ENCODE assay signal across 28 cellular contexts in the genomic region with DNA sequence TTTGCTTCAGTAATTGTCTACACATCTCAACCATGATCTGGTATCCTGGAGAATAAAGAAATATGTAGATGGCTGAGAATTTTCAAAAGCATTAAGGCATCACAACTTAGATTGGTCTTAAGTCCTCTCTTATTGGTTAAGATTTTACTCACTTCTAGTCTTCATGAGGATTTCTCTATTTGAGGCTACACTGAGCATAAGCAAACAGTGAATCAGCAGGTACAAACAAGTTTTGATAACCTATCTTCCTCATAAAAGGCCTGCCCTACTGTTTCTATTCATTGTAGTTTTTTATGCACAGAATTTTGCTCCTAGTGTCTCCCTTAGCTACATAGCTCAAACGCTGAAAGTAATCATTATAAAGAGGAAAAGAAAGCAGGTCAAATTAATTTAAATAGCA.
"Had no signal": no experiment of that assay in that cellular context is flagged by ENCODE, and none has a peak within 500 bp of the region (broad histone marks: within the 10 kb centered on the region; RNA-seq: fewer than 3 reads in every experiment).

No MANE protein-coding gene starts in this region.

- H3K27me3 Mint-ChIP-seq: activated naive CD4-positive, alpha-beta T cell treated with anti-CD3 and anti-CD28 coated beads, Interleukin-2, amount 50 U/mL, for 24 hours; stimulated activated naive CD8-positive, alpha-beta T cell treated with anti-CD3 and anti-CD28 coated beads, Interleukin-15, Interleukin-2, amounts not matched to agents 100 ng/mL and 50 ng/mL, for 24 hours had no signal

- H3K4me3 Mint-ChIP-seq: activated CD4-positive, alpha-beta T cell treated with anti-CD3 and anti-CD28 coated beads for 36 hours; activated CD8-positive, alpha-beta memory T cell treated with anti-CD3 and anti-CD28 coated beads, Interleukin-2, amount 10 ng/mL, durations not matched to agents 7 days and 5 days; activated CD8-positive, alpha-beta T cell treated with anti-CD3 and anti-CD28 coated beads, Interleukin-2, amount 10 ng/mL, durations not matched to agents 7 days and 5 days; activated naive CD4-positive, alpha-beta T cell treated with anti-CD3 and anti-CD28 coated beads, Interleukin-2, amount 50 U/mL, for 24 hours; activated naive CD8-positive, alpha-beta T cell treated with anti-CD3 and anti-CD28 coated beads, Interleukin-2, amount 50 U/mL, for 24 hours; nephron progenitor cell; stimulated activated naive CD8-positive, alpha-beta T cell treated with anti-CD3 and anti-CD28 coated beads, Interleukin-15, Interleukin-2, amounts not matched to agents 100 ng/mL and 50 ng/mL, for 24 hours had no signal

- H3K4me1 Mint-ChIP-seq: activated CD4-positive, alpha-beta T cell treated with anti-CD3 and anti-CD28 coated beads for 36 hours; activated CD8-positive, alpha-beta memory T cell treated with anti-CD3 and anti-CD28 coated beads, Interleukin-2, amount 10 ng/mL, durations not matched to agents 7 days and 5 days; activated naive CD4-positive, alpha-beta T cell treated with anti-CD3 and anti-CD28 coated beads, Interleukin-2, amount 50 U/mL, for 24 hours; activated naive CD8-positive, alpha-beta T cell treated with anti-CD3 and anti-CD28 coated beads, Interleukin-2, amount 50 U/mL, for 24 hours; nephron progenitor cell had no signal

- H3K4me1 ChIP-seq: gastrocnemius medialis, left ventricle myocardium inferior, prostate gland had no signal

- H3K9me3 Mint-ChIP-seq: activated naive CD4-positive, alpha-beta T cell treated with anti-CD3 and anti-CD28 coated beads, Interleukin-2, amount 50 U/mL, for 24 hours; activated naive CD8-positive, alpha-beta T cell treated with anti-CD3 and anti-CD28 coated beads, Interleukin-2, amount 50 U/mL, for 24 hours; activated T-helper 2 cell treated with anti-CD3 and anti-CD28 coated beads, Interferon-gamma antibody, Interleukin-2, Interleukin-4, amounts not matched to agents 10 μg/mL and 5 μg/mL and 100 μg/mL, durations not matched to agents 14 hours and 24 hours and 36 hours; nephron progenitor cell; stimulated activated naive CD8-positive, alpha-beta T cell treated with anti-CD3 and anti-CD28 coated beads, Interleukin-15, Interleukin-2, amounts not matched to agents 100 ng/mL and 50 ng/mL, for 24 hours had no signal

- H3K36me3 ChIP-seq: gastrocnemius medialis, left ventricle myocardium inferior, ovary, prostate gland, thoracic aorta had no signal

- H3K27ac ChIP-seq: gastrocnemius medialis, left ventricle myocardium inferior, ovary, prostate gland, skin epidermis, thoracic aorta had no signal

- H3K4me3 ChIP-seq: gastrocnemius medialis, left ventricle myocardium inferior, lung, ovary, prostate gland, skin epidermis, thoracic aorta had no signal

- H3K27me3 ChIP-seq: gastrocnemius medialis, ovary had no signal

- H3K27ac Mint-ChIP-seq: activated CD4-positive, alpha-beta T cell treated with anti-CD3 and anti-CD28 coated beads for 36 hours; activated CD8-positive, alpha-beta memory T cell treated with anti-CD3 and anti-CD28 coated beads, Interleukin-2, amount 10 ng/mL, durations not matched to agents 7 days and 5 days; activated CD8-positive, alpha-beta T cell treated with anti-CD3 and anti-CD28 coated beads, Interleukin-2, amount 10 ng/mL, durations not matched to agents 7 days and 5 days; activated naive CD4-positive, alpha-beta T cell treated with anti-CD3 and anti-CD28 coated beads, Interleukin-2, amount 50 U/mL, for 24 hours; activated naive CD8-positive, alpha-beta T cell treated with anti-CD3 and anti-CD28 coated beads, Interleukin-2, amount 50 U/mL, for 24 hours; activated T-helper 2 cell treated with anti-CD3 and anti-CD28 coated beads, Interferon-gamma antibody, Interleukin-2, Interleukin-4, amounts not matched to agents 10 μg/mL and 5 μg/mL and 100 μg/mL, durations not matched to agents 14 hours and 24 hours and 36 hours; nephron progenitor cell; stimulated activated naive CD8-positive, alpha-beta T cell treated with anti-CD3 and anti-CD28 coated beads, Interleukin-15, Interleukin-2, amounts not matched to agents 100 ng/mL and 50 ng/mL, for 24 hours had no signal

- H3K9me3 ChIP-seq: gastrocnemius medialis, left ventricle myocardium inferior, ovary, prostate gland, thoracic aorta had no signal

- H3K36me3 Mint-ChIP-seq: activated CD8-positive, alpha-beta memory T cell treated with anti-CD3 and anti-CD28 coated beads, Interleukin-2, amount 10 ng/mL, durations not matched to agents 7 days and 5 days; activated naive CD4-positive, alpha-beta T cell treated with anti-CD3 and anti-CD28 coated beads, Interleukin-2, amount 50 U/mL, for 24 hours had no signal

- ATAC-seq: activated CD4-positive, alpha-beta T cell treated with anti-CD3 and anti-CD28 coated beads for 36 hours; activated CD8-positive, alpha-beta memory T cell treated with anti-CD3 and anti-CD28 coated beads, Interleukin-2, amount 10 ng/mL, durations not matched to agents 7 days and 5 days; activated CD8-positive, alpha-beta T cell treated with anti-CD3 and anti-CD28 coated beads, Interleukin-2, amount 10 ng/mL, durations not matched to agents 7 days and 5 days; activated naive CD8-positive, alpha-beta T cell treated with anti-CD3 and anti-CD28 coated beads, Interleukin-2, amount 50 U/mL, for 24 hours; gastrocnemius medialis; sciatic nerve had no signal

- DNase-seq: activated CD4-positive, alpha-beta T cell treated with anti-CD3 and anti-CD28 coated beads for 36 hours; activated CD4-positive, CD25-positive, alpha-beta regulatory T cell; activated CD8-positive, alpha-beta memory T cell treated with anti-CD3 and anti-CD28 coated beads, Interleukin-2, amount 10 ng/mL, durations not matched to agents 7 days and 5 days; activated CD8-positive, alpha-beta T cell treated with anti-CD3 and anti-CD28 coated beads, Interleukin-2, amount 10 ng/mL, durations not matched to agents 7 days and 5 days; activated naive CD8-positive, alpha-beta T cell treated with anti-CD3 and anti-CD28 coated beads, Interleukin-2, amount 50 U/mL, for 24 hours; activated T-cell treated with anti-CD3 and anti-CD28 coated beads, Interleukin-2, amount 50 U/mL, for 48 hours; amygdala; central memory CD4-positive, alpha-beta T cell; dermis blood vessel endothelial cell; effector CD8-positive, alpha-beta T cell; gastrocnemius medialis; glutamatergic neuron; islet precursor cell; left ventricle myocardium inferior; nephron progenitor cell; ovary; retina; stimulated activated CD4-positive, alpha-beta T cell treated with anti-CD3 and anti-CD28 coated beads, Interleukin-12 subunit alpha, Interleukin-12 subunit beta, amount 100 ng/mL, for 4 hours; stimulated activated CD4-positive, alpha-beta T cell treated with anti-CD3 and anti-CD28 coated beads, Interleukin-4, amount 100 ng/mL, for 1 hour; trophoblast cell had no signal
